Comparison of ENCODE assay signal across 1 cellular context in the genomic region with DNA sequence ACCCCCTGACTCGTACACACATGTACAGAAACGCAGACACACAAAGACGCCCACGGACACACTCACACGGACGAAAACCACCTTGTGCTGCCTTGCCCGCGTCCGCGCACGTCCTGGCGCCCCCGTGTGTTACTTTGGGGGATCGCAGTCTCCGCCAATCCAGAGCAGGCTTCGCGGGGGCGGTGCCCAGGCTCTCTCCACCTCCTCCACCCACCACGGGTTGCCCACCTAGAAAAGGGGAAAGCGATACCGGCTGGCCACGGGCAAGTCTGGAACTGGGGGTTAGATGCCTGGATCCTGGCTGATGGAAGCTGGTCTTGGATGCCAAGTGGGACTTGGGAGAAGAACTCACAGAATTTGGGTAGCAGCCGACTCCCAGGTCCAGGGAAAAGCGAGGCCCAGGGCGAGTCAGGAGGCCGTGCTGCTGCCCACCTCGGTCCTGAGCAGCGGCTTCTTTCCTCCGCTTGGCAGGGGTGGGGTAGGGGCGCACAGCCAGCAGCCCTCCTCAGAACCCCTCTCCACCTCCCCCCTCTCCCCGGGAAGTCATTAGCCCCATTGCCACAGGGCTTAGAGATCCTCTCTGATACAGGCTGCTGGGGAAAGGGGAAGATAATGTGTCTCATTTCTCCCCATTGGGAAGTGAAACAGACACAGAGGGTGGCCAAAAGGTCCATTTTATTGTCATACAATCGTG.
TF ChIP-seq lines count a peak whose summit lies in the region.

No MANE protein-coding gene starts in this region.

TF ChIP-seq in HEK293, 187 proteins besides CTCF, POLR2A, EP300 and RAD21 (continued from another document and continues in another):
- TF ChIP-seq, protein P1, sequence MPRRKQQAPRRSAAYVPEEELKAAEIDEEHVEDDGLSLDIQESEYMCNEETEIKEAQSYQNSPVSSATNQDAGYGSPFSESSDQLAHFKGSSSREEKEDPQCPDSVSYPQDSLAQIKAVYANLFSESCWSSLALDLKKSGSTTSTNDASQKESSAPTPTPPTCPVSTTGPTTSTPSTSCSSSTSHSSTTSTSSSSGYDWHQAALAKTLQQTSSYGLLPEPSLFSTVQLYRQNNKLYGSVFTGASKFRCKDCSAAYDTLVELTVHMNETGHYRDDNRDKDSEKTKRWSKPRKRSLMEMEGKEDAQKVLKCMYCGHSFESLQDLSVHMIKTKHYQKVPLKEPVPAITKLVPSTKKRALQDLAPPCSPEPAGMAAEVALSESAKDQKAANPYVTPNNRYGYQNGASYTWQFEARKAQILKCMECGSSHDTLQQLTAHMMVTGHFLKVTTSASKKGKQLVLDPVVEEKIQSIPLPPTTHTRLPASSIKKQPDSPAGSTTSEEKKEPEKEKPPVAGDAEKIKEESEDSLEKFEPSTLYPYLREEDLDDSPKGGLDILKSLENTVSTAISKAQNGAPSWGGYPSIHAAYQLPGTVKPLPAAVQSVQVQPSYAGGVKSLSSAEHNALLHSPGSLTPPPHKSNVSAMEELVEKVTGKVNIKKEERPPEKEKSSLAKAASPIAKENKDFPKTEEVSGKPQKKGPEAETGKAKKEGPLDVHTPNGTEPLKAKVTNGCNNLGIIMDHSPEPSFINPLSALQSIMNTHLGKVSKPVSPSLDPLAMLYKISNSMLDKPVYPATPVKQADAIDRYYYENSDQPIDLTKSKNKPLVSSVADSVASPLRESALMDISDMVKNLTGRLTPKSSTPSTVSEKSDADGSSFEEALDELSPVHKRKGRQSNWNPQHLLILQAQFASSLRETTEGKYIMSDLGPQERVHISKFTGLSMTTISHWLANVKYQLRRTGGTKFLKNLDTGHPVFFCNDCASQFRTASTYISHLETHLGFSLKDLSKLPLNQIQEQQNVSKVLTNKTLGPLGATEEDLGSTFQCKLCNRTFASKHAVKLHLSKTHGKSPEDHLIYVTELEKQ (tag by site-specific recombination; IDR thresholded peaks at IDR 0.05; ENCODE audit: borderline replicate concordance) = no peak
- TF ChIP-seq ZNF837 (tag by site-specific recombination; IDR thresholded peaks at IDR 0.05) (no peak), ZNF138 (tag by site-specific recombination; IDR thresholded peaks at IDR 0.05; ENCODE audit: borderline replicate concordance) (no peak), ZNF571 (tag by site-specific recombination; IDR thresholded peaks at IDR 0.05) (no peak), ZNF16 (tag by site-specific recombination; IDR thresholded peaks at IDR 0.05; ENCODE audit: low read depth) (no peak), KLF10 (tag by site-specific recombination; IDR thresholded peaks at IDR 0.05) (peak; percentile 32; the same call in 1 of the 2 replicates), ZNF654 (tag by site-specific recombination; IDR thresholded peaks at IDR 0.05; ENCODE audit: low read depth) (peak; percentile 51), ZNF76 (tag by site-specific recombination; IDR thresholded peaks at IDR 0.05; ENCODE audit: borderline replicate concordance, low read depth) (0 out of 2 replicates have a peak, but pooled peaks have one; percentile 24), SCRT2 (tag by site-specific recombination; IDR thresholded peaks at IDR 0.05) (0 out of 2 replicates have a peak, but pooled peaks have one; percentile 3), BCL11A (tag by site-specific recombination; IDR thresholded peaks at IDR 0.05; ENCODE audit: low read depth) (no peak; the same call in 1 of the 2 replicates), ZNF169 (tag by site-specific recombination; IDR thresholded peaks at IDR 0.05) (0 out of 2 replicates have a peak, but pooled peaks have one; percentile 5), ZNF324 (tag by site-specific recombination; IDR thresholded peaks at IDR 0.05) (peak; percentile 79), ZNF433 (tag by site-specific recombination; IDR thresholded peaks at IDR 0.05; ENCODE audit: low read depth) (no peak), ZNF391 (tag by site-specific recombination; IDR thresholded peaks at IDR 0.05; ENCODE audit: borderline replicate concordance, low read depth) (peak; percentile 72; the same call in 1 of the 2 replicates), ZNF423 (tag by site-specific recombination; IDR thresholded peaks at IDR 0.05) (no peak), ZNF843 (tag by site-specific recombination; IDR thresholded peaks at IDR 0.05) (no peak), PRDM1 (tag by site-specific recombination; IDR thresholded peaks at IDR 0.05) (0 out of 2 replicates have a peak, but pooled peaks have one; percentile 19), ZNF561 (tag by site-specific recombination; IDR thresholded peaks at IDR 0.05; ENCODE audit: borderline replicate concordance) (no peak), SP2 (tag by site-specific recombination; IDR thresholded peaks at IDR 0.05) (peak; percentile 11; the same call in 1 of the 2 replicates), ZNF214 (tag by site-specific recombination; IDR thresholded peaks at IDR 0.05; ENCODE audit: borderline replicate concordance) (no peak), ZNF473 (tag by site-specific recombination; IDR thresholded peaks at IDR 0.05) (no peak), GLIS2 (tag by site-specific recombination; IDR thresholded peaks at IDR 0.05) (peak; percentile 61), ZEB2 (tag by site-specific recombination; IDR thresholded peaks at IDR 0.05) (peak; percentile 50), ZNF157 (tag by site-specific recombination; IDR thresholded peaks at IDR 0.05) (no peak), ZNF600 (tag by site-specific recombination; IDR thresholded peaks at IDR 0.05) (peak; percentile 90), ZNF302 (tag by site-specific recombination; IDR thresholded peaks at IDR 0.05; ENCODE audit: low read depth) (no peak), SP7 (tag by site-specific recombination; IDR thresholded peaks at IDR 0.05) (peak; percentile 8; the same call in 1 of the 2 replicates), ZNF239 (tag by site-specific recombination; IDR thresholded peaks at IDR 0.05) (no peak), EGR2 (tag by site-specific recombination; IDR thresholded peaks at IDR 0.05; ENCODE audit: low read depth) (peak; percentile 96), SALL2 (tag by site-specific recombination; IDR thresholded peaks at IDR 0.05; ENCODE audit: borderline replicate concordance) (no peak)
- TF ChIP-seq, protein P2, sequence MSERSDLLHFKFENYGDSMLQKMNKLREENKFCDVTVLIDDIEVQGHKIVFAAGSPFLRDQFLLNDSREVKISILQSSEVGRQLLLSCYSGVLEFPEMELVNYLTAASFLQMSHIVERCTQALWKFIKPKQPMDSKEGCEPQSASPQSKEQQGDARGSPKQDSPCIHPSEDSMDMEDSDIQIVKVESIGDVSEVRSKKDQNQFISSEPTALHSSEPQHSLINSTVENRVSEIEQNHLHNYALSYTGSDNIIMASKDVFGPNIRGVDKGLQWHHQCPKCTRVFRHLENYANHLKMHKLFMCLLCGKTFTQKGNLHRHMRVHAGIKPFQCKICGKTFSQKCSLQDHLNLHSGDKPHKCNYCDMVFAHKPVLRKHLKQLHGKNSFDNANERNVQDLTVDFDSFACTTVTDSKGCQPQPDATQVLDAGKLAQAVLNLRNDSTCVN (tag by site-specific recombination; optimal IDR thresholded peaks at IDR 0.05) = peak; percentile 74
- TF ChIP-seq, protein P3, sequence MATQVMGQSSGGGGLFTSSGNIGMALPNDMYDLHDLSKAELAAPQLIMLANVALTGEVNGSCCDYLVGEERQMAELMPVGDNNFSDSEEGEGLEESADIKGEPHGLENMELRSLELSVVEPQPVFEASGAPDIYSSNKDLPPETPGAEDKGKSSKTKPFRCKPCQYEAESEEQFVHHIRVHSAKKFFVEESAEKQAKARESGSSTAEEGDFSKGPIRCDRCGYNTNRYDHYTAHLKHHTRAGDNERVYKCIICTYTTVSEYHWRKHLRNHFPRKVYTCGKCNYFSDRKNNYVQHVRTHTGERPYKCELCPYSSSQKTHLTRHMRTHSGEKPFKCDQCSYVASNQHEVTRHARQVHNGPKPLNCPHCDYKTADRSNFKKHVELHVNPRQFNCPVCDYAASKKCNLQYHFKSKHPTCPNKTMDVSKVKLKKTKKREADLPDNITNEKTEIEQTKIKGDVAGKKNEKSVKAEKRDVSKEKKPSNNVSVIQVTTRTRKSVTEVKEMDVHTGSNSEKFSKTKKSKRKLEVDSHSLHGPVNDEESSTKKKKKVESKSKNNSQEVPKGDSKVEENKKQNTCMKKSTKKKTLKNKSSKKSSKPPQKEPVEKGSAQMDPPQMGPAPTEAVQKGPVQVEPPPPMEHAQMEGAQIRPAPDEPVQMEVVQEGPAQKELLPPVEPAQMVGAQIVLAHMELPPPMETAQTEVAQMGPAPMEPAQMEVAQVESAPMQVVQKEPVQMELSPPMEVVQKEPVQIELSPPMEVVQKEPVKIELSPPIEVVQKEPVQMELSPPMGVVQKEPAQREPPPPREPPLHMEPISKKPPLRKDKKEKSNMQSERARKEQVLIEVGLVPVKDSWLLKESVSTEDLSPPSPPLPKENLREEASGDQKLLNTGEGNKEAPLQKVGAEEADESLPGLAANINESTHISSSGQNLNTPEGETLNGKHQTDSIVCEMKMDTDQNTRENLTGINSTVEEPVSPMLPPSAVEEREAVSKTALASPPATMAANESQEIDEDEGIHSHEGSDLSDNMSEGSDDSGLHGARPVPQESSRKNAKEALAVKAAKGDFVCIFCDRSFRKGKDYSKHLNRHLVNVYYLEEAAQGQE (tag by site-specific recombination; IDR thresholded peaks at IDR 0.05) = no peak
- TF ChIP-seq, protein P4, sequence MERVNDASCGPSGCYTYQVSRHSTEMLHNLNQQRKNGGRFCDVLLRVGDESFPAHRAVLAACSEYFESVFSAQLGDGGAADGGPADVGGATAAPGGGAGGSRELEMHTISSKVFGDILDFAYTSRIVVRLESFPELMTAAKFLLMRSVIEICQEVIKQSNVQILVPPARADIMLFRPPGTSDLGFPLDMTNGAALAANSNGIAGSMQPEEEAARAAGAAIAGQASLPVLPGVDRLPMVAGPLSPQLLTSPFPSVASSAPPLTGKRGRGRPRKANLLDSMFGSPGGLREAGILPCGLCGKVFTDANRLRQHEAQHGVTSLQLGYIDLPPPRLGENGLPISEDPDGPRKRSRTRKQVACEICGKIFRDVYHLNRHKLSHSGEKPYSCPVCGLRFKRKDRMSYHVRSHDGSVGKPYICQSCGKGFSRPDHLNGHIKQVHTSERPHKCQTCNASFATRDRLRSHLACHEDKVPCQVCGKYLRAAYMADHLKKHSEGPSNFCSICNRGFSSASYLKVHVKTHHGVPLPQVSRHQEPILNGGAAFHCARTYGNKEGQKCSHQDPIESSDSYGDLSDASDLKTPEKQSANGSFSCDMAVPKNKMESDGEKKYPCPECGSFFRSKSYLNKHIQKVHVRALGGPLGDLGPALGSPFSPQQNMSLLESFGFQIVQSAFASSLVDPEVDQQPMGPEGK (tag by site-specific recombination; IDR thresholded peaks at IDR 0.05) = peak; percentile 24; the same call in 1 of the 2 replicates
- TF ChIP-seq, protein P5, sequence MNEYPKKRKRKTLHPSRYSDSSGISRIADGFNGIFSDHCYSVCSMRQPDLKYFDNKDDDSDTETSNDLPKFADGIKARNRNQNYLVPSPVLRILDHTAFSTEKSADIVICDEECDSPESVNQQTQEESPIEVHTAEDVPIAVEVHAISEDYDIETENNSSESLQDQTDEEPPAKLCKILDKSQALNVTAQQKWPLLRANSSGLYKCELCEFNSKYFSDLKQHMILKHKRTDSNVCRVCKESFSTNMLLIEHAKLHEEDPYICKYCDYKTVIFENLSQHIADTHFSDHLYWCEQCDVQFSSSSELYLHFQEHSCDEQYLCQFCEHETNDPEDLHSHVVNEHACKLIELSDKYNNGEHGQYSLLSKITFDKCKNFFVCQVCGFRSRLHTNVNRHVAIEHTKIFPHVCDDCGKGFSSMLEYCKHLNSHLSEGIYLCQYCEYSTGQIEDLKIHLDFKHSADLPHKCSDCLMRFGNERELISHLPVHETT (tag by site-specific recombination; IDR thresholded peaks at IDR 0.05) = peak; percentile 13; the same call in 1 of the 2 replicates
- TF ChIP-seq, protein P6, sequence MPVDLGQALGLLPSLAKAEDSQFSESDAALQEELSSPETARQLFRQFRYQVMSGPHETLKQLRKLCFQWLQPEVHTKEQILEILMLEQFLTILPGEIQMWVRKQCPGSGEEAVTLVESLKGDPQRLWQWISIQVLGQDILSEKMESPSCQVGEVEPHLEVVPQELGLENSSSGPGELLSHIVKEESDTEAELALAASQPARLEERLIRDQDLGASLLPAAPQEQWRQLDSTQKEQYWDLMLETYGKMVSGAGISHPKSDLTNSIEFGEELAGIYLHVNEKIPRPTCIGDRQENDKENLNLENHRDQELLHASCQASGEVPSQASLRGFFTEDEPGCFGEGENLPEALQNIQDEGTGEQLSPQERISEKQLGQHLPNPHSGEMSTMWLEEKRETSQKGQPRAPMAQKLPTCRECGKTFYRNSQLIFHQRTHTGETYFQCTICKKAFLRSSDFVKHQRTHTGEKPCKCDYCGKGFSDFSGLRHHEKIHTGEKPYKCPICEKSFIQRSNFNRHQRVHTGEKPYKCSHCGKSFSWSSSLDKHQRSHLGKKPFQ (tag by site-specific recombination; IDR thresholded peaks at IDR 0.05) = no peak
- TF ChIP-seq, protein P7, sequence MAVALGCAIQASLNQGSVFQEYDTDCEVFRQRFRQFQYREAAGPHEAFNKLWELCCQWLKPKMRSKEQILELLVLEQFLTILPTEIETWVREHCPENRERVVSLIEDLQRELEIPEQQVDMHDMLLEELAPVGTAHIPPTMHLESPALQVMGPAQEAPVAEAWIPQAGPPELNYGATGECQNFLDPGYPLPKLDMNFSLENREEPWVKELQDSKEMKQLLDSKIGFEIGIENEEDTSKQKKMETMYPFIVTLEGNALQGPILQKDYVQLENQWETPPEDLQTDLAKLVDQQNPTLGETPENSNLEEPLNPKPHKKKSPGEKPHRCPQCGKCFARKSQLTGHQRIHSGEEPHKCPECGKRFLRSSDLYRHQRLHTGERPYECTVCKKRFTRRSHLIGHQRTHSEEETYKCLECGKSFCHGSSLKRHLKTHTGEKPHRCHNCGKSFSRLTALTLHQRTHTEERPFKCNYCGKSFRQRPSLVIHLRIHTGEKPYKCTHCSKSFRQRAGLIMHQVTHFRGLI (tag by site-specific recombination; IDR thresholded peaks at IDR 0.05) = no peak
- TF ChIP-seq, protein P8, sequence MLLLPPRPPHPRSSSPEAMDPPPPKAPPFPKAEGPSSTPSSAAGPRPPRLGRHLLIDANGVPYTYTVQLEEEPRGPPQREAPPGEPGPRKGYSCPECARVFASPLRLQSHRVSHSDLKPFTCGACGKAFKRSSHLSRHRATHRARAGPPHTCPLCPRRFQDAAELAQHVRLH (tag by site-specific recombination; IDR thresholded peaks at IDR 0.05) = no peak
- TF ChIP-seq, protein P9, sequence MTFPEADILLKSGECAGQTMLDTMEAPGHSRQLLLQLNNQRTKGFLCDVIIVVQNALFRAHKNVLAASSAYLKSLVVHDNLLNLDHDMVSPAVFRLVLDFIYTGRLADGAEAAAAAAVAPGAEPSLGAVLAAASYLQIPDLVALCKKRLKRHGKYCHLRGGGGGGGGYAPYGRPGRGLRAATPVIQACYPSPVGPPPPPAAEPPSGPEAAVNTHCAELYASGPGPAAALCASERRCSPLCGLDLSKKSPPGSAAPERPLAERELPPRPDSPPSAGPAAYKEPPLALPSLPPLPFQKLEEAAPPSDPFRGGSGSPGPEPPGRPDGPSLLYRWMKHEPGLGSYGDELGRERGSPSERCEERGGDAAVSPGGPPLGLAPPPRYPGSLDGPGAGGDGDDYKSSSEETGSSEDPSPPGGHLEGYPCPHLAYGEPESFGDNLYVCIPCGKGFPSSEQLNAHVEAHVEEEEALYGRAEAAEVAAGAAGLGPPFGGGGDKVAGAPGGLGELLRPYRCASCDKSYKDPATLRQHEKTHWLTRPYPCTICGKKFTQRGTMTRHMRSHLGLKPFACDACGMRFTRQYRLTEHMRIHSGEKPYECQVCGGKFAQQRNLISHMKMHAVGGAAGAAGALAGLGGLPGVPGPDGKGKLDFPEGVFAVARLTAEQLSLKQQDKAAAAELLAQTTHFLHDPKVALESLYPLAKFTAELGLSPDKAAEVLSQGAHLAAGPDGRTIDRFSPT (tag by site-specific recombination; IDR thresholded peaks at IDR 0.05) = peak; percentile 84
